ENCODE assay signal across 8 cellular contexts in the genomic region with DNA sequence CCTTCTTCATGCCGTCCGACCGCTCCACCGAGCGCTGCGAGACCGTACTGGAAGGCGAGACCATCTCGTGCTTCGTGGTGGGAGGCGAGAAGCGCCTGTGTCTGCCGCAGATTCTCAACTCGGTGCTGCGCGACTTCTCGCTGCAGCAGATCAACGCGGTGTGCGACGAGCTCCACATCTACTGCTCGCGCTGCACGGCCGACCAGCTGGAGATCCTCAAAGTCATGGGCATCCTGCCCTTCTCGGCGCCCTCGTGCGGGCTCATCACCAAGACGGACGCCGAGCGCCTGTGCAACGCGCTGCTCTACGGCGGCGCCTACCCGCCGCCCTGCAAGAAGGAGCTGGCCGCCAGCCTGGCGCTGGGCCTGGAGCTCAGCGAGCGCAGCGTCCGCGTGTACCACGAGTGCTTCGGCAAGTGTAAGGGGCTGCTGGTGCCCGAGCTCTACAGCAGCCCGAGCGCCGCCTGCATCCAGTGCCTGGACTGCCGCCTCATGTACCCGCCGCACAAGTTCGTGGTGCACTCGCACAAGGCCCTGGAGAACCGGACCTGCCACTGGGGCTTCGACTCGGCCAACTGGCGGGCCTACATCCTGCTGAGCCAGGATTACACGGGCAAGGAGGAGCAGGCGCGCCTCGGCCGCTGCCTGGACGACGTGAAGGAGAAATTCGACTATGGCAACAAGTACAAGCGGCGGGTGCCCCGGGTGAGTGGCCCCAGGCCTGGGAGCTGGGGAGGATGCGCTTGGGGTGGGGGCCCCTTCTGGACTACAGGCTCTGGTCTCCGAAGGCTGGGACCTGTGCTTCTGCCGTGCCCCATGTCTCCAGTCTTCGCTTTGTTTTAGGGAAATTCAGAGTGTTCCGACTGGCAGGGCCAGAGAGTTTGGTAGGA. TPM values are rescaled to one million over a fixed set of nuclear protein-coding genes. Genes with fewer than 3 reads are reported as not detected.
DNase-seq lines count a peak whose midpoint lies in the region; ATAC-seq and TF ChIP-seq lines count a peak whose summit lies in the region.

No MANE protein-coding gene starts in this region.

- CTCF ChIA-PET in activated B cell treated with CpG ODN at 0.5 μM for 24 hours (lab: Charles Lee): interaction anchor here (0.7 to 1.6 kb wide), 10 partner anchors 34 to 318 kb away, joined by 3 to 6 read pairs (median 3); partner anchors contain the start of genes FAAP20, MORN1 and RER1

- peak overlapping the region; percentile 27 for H3K4me3 ChIP-seq in lower leg skin (ENCODE audit: low read depth, poor library complexity, severe bottlenecking)

- H3K4me3 Mint-ChIP-seq in activated B cell treated with CpG ODN at 0.5 μM for 24 hours: peak overlapping the region; percentile 95
- peak overlapping the region; percentile 95 for H3K4me3 Mint-ChIP-seq in dendritic cell treated with granulocyte-macrophage colony-stimulating factor and Interleukin-4, amounts not matched to agents 40 ng/mL and 50 ng/mL, for 4 days
- H3K4me3 Mint-ChIP-seq in stimulated activated memory B cell treated with anti-CD40 and anti-IgM and Interleukin-4, amounts not matched to agents 10 μg/mL and 1 μg/mL and 100 μg/mL, for 72 hours: peak overlapping the region; percentile 82

- intact Hi-C loops in activated B cell treated with CpG ODN at 0.5 μM for 24 hours (cut with micrococcal nuclease) (no loop called here), lower leg skin (cut with DNase I; ENCODE audit: low total_unique reads) (no loop called here)
- intact Hi-C loops in dendritic cell treated with granulocyte-macrophage colony-stimulating factor and Interleukin-4, amounts not matched to agents 40 ng/mL and 50 ng/mL, for 4 days (cut with micrococcal nuclease): no loop called here

- WGBS in lower leg skin, 2 donors: 2 to 3% methylated on average over 19 to 47 of the region's 78 CpGs

- H3K36me3 Mint-ChIP-seq in activated B cell treated with CpG ODN at 0.5 μM for 24 hours (ENCODE audit: low read depth): peaks cover 11% of the 10 kb centered on the region
- H3K36me3 Mint-ChIP-seq in dendritic cell treated with granulocyte-macrophage colony-stimulating factor and Interleukin-4, amounts not matched to agents 40 ng/mL and 50 ng/mL, for 4 days (ENCODE audit: low read depth): peaks cover 63% of the 10 kb centered on the region
- H3K36me3 Mint-ChIP-seq in stimulated activated memory B cell treated with anti-CD40 and anti-IgM and Interleukin-4, amounts not matched to agents 10 μg/mL and 1 μg/mL and 100 μg/mL, for 72 hours: peaks cover 7% of the 10 kb centered on the region

- DNase-seq in GM10266 (ENCODE audit: extremely low spot score): peak; percentile 67
- DNase-seq in NCI-H128 (lab: John Stamatoyannopoulos, UW; ENCODE audit: unreplicated experiment): peak; percentile 74
- DNase-seq in activated B cell treated with CpG ODN at 0.5 μM for 24 hours: peak; percentile 55
- DNase-seq in lower leg skin (ENCODE audit: low spot score in 2 of 2): peak in 1 of 2 donors; percentile 93

- peaks cover 53% of the 10 kb centered on the region for H3K4me1 Mint-ChIP-seq in activated B cell treated with CpG ODN at 0.5 μM for 24 hours
- H3K4me1 Mint-ChIP-seq in dendritic cell treated with granulocyte-macrophage colony-stimulating factor and Interleukin-4, amounts not matched to agents 40 ng/mL and 50 ng/mL, for 4 days (ENCODE audit: low read depth): peaks cover 70% of the 10 kb centered on the region
- H3K4me1 Mint-ChIP-seq in stimulated activated memory B cell treated with anti-CD40 and anti-IgM and Interleukin-4, amounts not matched to agents 10 μg/mL and 1 μg/mL and 100 μg/mL, for 72 hours: peaks cover 55% of the 10 kb centered on the region

- POLR2A ChIA-PET in activated B cell treated with CpG ODN at 0.5 μM for 24 hours (lab: Charles Lee): interaction anchor here (0.5 to 4.3 kb wide), 22 partner anchors 19 to 1301 kb away, joined by 3 to 46 read pairs (median 8); partner anchors contain the start of genes FAAP20, MORN1 and RER1

- H3K9me3 Mint-ChIP-seq in activated B cell treated with CpG ODN at 0.5 μM for 24 hours: no peaks in the 10 kb centered on the region
- H3K9me3 Mint-ChIP-seq in dendritic cell treated with granulocyte-macrophage colony-stimulating factor and Interleukin-4, amounts not matched to agents 40 ng/mL and 50 ng/mL, for 4 days: no peaks in the 10 kb centered on the region
- no peaks in the 10 kb centered on the region for H3K9me3 Mint-ChIP-seq in stimulated activated memory B cell treated with anti-CD40 and anti-IgM and Interleukin-4, amounts not matched to agents 10 μg/mL and 1 μg/mL and 100 μg/mL, for 72 hours

- no peak for TF ChIP-seq POLR2A in lower leg skin (IDR thresholded peaks at IDR 0.05)

- no peaks in the 10 kb centered on the region for H3K27me3 Mint-ChIP-seq in activated B cell treated with CpG ODN at 0.5 μM for 24 hours
- H3K27me3 Mint-ChIP-seq in dendritic cell treated with granulocyte-macrophage colony-stimulating factor and Interleukin-4, amounts not matched to agents 40 ng/mL and 50 ng/mL, for 4 days: peaks cover 3% of the 10 kb centered on the region
- H3K27me3 Mint-ChIP-seq in stimulated activated memory B cell treated with anti-CD40 and anti-IgM and Interleukin-4, amounts not matched to agents 10 μg/mL and 1 μg/mL and 100 μg/mL, for 72 hours: no peaks in the 10 kb centered on the region

- no peak for ATAC-seq in activated B cell treated with CpG ODN at 0.5 μM for 24 hours (ENCODE audit: low read depth)
- peak; percentile 4 for ATAC-seq in stimulated activated memory B cell treated with anti-CD40 and anti-IgM and Interleukin-4, amounts not matched to agents 10 μg/mL and 1 μg/mL and 100 μg/mL, for 72 hours
- ATAC-seq in GM21619 (IDR thresholded peaks at IDR 0.05; ENCODE audit: unreplicated experiment): no peak
- ATAC-seq in GM19324 (IDR thresholded peaks at IDR 0.05; ENCODE audit: low FRiP score, unreplicated experiment): no peak

- peak overlapping the region; percentile 88 for H3K27ac Mint-ChIP-seq in activated B cell treated with CpG ODN at 0.5 μM for 24 hours
- H3K27ac Mint-ChIP-seq in dendritic cell treated with granulocyte-macrophage colony-stimulating factor and Interleukin-4, amounts not matched to agents 40 ng/mL and 50 ng/mL, for 4 days: peak overlapping the region; percentile 82
- H3K27ac Mint-ChIP-seq in stimulated activated memory B cell treated with anti-CD40 and anti-IgM and Interleukin-4, amounts not matched to agents 10 μg/mL and 1 μg/mL and 100 μg/mL, for 72 hours: peak overlapping the region; percentile 63

- TF ChIP-seq CTCF in GM10266 (IDR thresholded peaks at IDR 0.05; ENCODE audit: control insufficient read depth, insufficient read depth, low read depth, missing control alignments) (peak; percentile 25), activated B cell treated with CpG ODN at 0.5 μM for 24 hours (IDR thresholded peaks at IDR 0.05) (no peak), lower leg skin (IDR thresholded peaks at IDR 0.05) (no peak)

RNA-seq across cellular contexts. Expression of gene SKI, which starts 1.2 kb away (rescaled TPM):
- total RNA-seq in activated B cell treated with CpG ODN at 0.5 μM for 24 hours (37.2 and 37.6 TPM in 2 replicates), lower leg skin (10 to 100 TPM; 67.3 to 80.8 (median 75.4) TPM)

RNA-seq across cellular contexts. Expression of gene FAAP20, which starts 34.7 kb away (rescaled TPM):
- total RNA-seq in activated B cell treated with CpG ODN at 0.5 μM for 24 hours: 73.7 and 83.9 TPM in 2 replicates
- total RNA-seq in lower leg skin: 10 to 100 TPM; 29.8 to 48.0 (median 45.6) TPM
